Comparison of ENCODE assay signal across 8 cellular contexts in genomic region chr5:77143998-77144836, GRCh38. TPM values are rescaled to one million over a fixed set of nuclear protein-coding genes. Genes with fewer than 3 reads are reported as not detected.
DNase-seq lines count a peak whose midpoint lies in the region; ATAC-seq and TF ChIP-seq lines count a peak whose summit lies in the region.

No MANE protein-coding gene starts in this region.

- no peak for TF ChIP-seq POLR2A in suprapubic skin (IDR thresholded peaks at IDR 0.05)

- H3K14ac ChIP-seq in neuronal stem cell (ENCODE audit: low read length) = no peak overlapping the region

- no peak overlapping the region for H2BK12ac ChIP-seq in neuronal stem cell (ENCODE audit: low read length)

- H2BK15ac ChIP-seq in neuronal stem cell (ENCODE audit: low read length) = no peak overlapping the region

- H3K4me1 ChIP-seq in neuronal stem cell (ENCODE audit: control insufficient read depth in 2 of 2, insufficient read depth in 1 of 2, low read depth in 1 of 2, low read length in 2 of 2) = peaks cover 1 to 3% of the 10 kb centered on the region in 2 donors
- peaks cover 6% of the 10 kb centered on the region for H3K4me1 ChIP-seq in suprapubic skin

- no peak overlapping the region for H3K23ac ChIP-seq in neuronal stem cell (ENCODE audit: low read depth, low read length, poor library complexity)

- H2AFZ ChIP-seq in neuronal stem cell (ENCODE audit: low read length) = no peak overlapping the region

- H3K27me3 ChIP-seq in neuronal stem cell (ENCODE audit: control insufficient read depth in 3 of 3, insufficient read depth in 3 of 3, low read depth in 1 of 3, low read length in 3 of 3) (no peaks in the 10 kb centered on the region), suprapubic skin (no peaks in the 10 kb centered on the region)

- H3K9me3 ChIP-seq in neuronal stem cell (replicated peaks in 1 of 2; ENCODE audit: control insufficient read depth in 2 of 2, insufficient read depth in 1 of 2, low read depth in 1 of 2, low read length in 2 of 2) (peaks cover 2 to 3% of the 10 kb centered on the region in 2 donors), suprapubic skin (no peaks in the 10 kb centered on the region)

- no peak overlapping the region for H3K27ac ChIP-seq in neuronal stem cell (replicated peaks; ENCODE audit: low read length)
- peak overlapping the region; percentile 32 for H3K27ac ChIP-seq in suprapubic skin

- TF ChIP-seq CTCF in fibroblast of the aortic adventitia (IDR thresholded peaks at IDR 0.05; ENCODE audit: insufficient read depth, low read length) (peak; percentile 82), suprapubic skin (IDR thresholded peaks at IDR 0.05) (peak; percentile 60 to 75)

- no peak overlapping the region for H4K91ac ChIP-seq in neuronal stem cell (ENCODE audit: low read depth, low read length, poor library complexity)

- H3K18ac ChIP-seq in neuronal stem cell (ENCODE audit: low read length) = no peak overlapping the region

- no peak overlapping the region for H3K9ac ChIP-seq in neuronal stem cell (ENCODE audit: low read depth, low read length, poor library complexity)

- ATAC-seq in GM18511 (IDR thresholded peaks at IDR 0.05; ENCODE audit: unreplicated experiment) = no peak

- H3K36me3 ChIP-seq in neuronal stem cell (replicated peaks in 1 of 2; ENCODE audit: control insufficient read depth in 2 of 2, insufficient read depth in 2 of 2, low read length in 2 of 2) (no peaks in the 10 kb centered on the region), suprapubic skin (no peaks in the 10 kb centered on the region)

- H3K79me1 ChIP-seq in neuronal stem cell (ENCODE audit: low read depth, low read length) = no peaks in the 10 kb centered on the region

- H2BK120ac ChIP-seq in neuronal stem cell (ENCODE audit: low read depth, low read length) = no peak overlapping the region

- no peak overlapping the region for H3K4me3 ChIP-seq in fibroblast of the aortic adventitia (ENCODE audit: low read depth, low read length)
- H3K4me3 ChIP-seq in neuronal stem cell (ENCODE audit: low read length in 2 of 2) = no peak overlapping the region
- H3K4me3 ChIP-seq in suprapubic skin = no peak overlapping the region

- TF ChIP-seq EP300 in suprapubic skin (IDR thresholded peaks at IDR 0.05) = no peak

- no peak overlapping the region for H3K4ac ChIP-seq in neuronal stem cell (ENCODE audit: low read length)

- H2AK5ac ChIP-seq in neuronal stem cell (ENCODE audit: low read depth, low read length) = no peak overlapping the region

- no peak overlapping the region for H4K8ac ChIP-seq in neuronal stem cell (ENCODE audit: low read depth, low read length)

- DNase-seq in EH (ENCODE audit: low read depth) (peak; percentile 79), HS-27A (ENCODE audit: low read depth) (peak; percentile 7), RKO (ENCODE audit: low spot score) (peak; percentile 82), activated T-helper 1 cell treated with Interleukin-2 at 50 U/mL for 16 hours (ENCODE audit: low read depth) (peak; percentile 7), fibroblast of the aortic adventitia (ENCODE audit: low read depth) (peak; percentile 70), neuronal stem cell (ENCODE audit: low spot score) (peak; percentile 27), suprapubic skin (ENCODE audit: low spot score in 2 of 2) (peak; percentile 80 to 85)

- H2BK5ac ChIP-seq in neuronal stem cell (ENCODE audit: low read length) = no peak overlapping the region

- H3K4me2 ChIP-seq in neuronal stem cell (ENCODE audit: insufficient read depth, low read length, poor library complexity, severe bottlenecking) = no peak overlapping the region

- WGBS in neuronal stem cell (ENCODE audit: extremely low coverage in 2 of 2, insufficient read length in 2 of 2, insufficient replicate concordance in 1 of 2), 2 donors = no CpG with 5 or more reads among the region's 14 CpGs
- 50% methylated on average over 14 of the region's 14 CpGs for WGBS in suprapubic skin

RNA-seq across cellular contexts. Expression of gene ZBED3, which starts 57.1 kb away (rescaled TPM):
- total RNA-seq in fibroblast of the aortic adventitia (ENCODE audit: low replicate concordance) (0.90 and 23.0 TPM in 2 replicates), suprapubic skin (1 to 10 TPM in 3 of 4 donors, under 1 TPM in 1; 0.83 to 3.7 (median 2.8) TPM)
- 4.6 TPM for polyA plus RNA-seq in neuronal stem cell (2013, experiment 1 of 2)
- polyA plus RNA-seq in neuronal stem cell (2013, experiment 2 of 2) = 4.7 TPM

Comparison
In these comparisons a context has a peak if more than half of its experiments do, and no peak if none do; other contexts are left out.
1. DNase-seq: peak in every context shown above with its lines; median percentile 82 in suprapubic skin; 82 in RKO; 79 in EH; 70 in fibroblast of the aortic adventitia; 27 in neuronal stem cell; 7 in HS-27A; 7 in activated T-helper 1 cell treated with Interleukin-2 at 50 U/mL for 16 hours.